Comparison of ENCODE assay signal across 1 cellular context in the genomic region with DNA sequence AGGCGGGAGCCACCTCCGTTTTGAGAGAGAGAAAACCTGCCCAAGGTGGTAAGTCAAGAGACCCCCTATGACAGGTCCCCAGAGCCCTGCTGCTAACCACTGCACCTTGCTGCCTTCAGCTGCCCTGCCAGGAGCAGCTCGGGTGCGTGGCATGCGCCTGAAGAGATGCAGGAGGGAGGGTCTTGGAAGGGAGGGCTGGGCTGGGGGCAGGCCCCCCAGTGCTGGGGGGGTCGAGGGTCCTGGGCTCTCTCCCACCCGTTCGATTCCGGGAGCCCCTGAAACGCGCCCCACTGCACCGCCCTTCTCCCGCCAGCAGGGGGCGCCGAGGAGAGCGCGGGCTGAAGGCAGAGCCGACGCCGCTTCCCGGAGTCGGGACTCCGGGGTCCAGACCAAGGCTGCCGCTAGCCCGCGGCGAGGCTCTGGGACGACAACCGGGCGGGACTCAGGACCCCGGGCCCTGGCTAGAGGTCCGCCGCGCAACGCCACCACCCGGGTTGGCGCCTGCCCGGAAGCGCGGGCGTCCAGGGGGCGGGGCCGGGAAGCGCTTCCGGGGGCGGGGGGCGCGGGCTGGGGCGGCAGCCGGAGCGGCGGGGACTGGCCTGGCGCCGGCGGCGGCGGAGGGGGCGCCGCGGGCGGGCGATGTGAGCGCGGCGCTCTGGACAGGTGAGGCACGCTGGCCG.
TF ChIP-seq lines count a peak whose summit lies in the region.

A gene with protein sequence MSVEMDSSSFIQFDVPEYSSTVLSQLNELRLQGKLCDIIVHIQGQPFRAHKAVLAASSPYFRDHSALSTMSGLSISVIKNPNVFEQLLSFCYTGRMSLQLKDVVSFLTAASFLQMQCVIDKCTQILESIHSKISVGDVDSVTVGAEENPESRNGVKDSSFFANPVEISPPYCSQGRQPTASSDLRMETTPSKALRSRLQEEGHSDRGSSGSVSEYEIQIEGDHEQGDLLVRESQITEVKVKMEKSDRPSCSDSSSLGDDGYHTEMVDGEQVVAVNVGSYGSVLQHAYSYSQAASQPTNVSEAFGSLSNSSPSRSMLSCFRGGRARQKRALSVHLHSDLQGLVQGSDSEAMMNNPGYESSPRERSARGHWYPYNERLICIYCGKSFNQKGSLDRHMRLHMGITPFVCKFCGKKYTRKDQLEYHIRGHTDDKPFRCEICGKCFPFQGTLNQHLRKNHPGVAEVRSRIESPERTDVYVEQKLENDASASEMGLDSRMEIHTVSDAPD (plus strand): TSS at position 563 of the 680 bp plus-strand sequence. CDS start 18,761 bp downstream, outside the sequence.

TF ChIP-seq in GM12878, 131 proteins besides CTCF, POLR2A, EP300 and RAD21 (continued from another document and continues in another):
- TF ChIP-seq EZH2 (IDR thresholded peaks at IDR 0.05; ENCODE audit: borderline replicate concordance, control insufficient read depth, low read depth, low read length): no peak
- no peak for TF ChIP-seq NFIC (IDR thresholded peaks at IDR 0.05; ENCODE audit: low read depth, low read length)
- TF ChIP-seq, protein P1, sequence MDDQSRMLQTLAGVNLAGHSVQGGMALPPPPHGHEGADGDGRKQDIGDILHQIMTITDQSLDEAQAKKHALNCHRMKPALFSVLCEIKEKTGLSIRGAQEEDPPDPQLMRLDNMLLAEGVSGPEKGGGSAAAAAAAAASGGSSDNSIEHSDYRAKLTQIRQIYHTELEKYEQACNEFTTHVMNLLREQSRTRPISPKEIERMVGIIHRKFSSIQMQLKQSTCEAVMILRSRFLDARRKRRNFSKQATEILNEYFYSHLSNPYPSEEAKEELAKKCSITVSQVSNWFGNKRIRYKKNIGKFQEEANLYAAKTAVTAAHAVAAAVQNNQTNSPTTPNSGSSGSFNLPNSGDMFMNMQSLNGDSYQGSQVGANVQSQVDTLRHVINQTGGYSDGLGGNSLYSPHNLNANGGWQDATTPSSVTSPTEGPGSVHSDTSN (IDR thresholded peaks at IDR 0.05; ENCODE audit: insufficient replicate concordance, low read depth, low read length): no peak
- TF ChIP-seq, protein P2, sequence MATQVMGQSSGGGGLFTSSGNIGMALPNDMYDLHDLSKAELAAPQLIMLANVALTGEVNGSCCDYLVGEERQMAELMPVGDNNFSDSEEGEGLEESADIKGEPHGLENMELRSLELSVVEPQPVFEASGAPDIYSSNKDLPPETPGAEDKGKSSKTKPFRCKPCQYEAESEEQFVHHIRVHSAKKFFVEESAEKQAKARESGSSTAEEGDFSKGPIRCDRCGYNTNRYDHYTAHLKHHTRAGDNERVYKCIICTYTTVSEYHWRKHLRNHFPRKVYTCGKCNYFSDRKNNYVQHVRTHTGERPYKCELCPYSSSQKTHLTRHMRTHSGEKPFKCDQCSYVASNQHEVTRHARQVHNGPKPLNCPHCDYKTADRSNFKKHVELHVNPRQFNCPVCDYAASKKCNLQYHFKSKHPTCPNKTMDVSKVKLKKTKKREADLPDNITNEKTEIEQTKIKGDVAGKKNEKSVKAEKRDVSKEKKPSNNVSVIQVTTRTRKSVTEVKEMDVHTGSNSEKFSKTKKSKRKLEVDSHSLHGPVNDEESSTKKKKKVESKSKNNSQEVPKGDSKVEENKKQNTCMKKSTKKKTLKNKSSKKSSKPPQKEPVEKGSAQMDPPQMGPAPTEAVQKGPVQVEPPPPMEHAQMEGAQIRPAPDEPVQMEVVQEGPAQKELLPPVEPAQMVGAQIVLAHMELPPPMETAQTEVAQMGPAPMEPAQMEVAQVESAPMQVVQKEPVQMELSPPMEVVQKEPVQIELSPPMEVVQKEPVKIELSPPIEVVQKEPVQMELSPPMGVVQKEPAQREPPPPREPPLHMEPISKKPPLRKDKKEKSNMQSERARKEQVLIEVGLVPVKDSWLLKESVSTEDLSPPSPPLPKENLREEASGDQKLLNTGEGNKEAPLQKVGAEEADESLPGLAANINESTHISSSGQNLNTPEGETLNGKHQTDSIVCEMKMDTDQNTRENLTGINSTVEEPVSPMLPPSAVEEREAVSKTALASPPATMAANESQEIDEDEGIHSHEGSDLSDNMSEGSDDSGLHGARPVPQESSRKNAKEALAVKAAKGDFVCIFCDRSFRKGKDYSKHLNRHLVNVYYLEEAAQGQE (IDR thresholded peaks at IDR 0.05; ENCODE audit: low read depth, low read length): no peak
- TF ChIP-seq CEBPB (IDR thresholded peaks at IDR 0.05; ENCODE audit: borderline replicate concordance in 1 of 2, low read depth in 2 of 2, low read length in 2 of 2): no peak
- no peak for TF ChIP-seq SREBF2 (IDR thresholded peaks at IDR 0.05; ENCODE audit: low read length)
- no peak for TF ChIP-seq TARDBP (IDR thresholded peaks at IDR 0.05; ENCODE audit: borderline replicate concordance)
- TF ChIP-seq FOXK2 (IDR thresholded peaks at IDR 0.05): no peak
- 0 out of 2 replicates have a peak, but pooled peaks have one; percentile 31 for TF ChIP-seq ZNF217 (IDR thresholded peaks at IDR 0.05)
- no peak for TF ChIP-seq CBFB (IDR thresholded peaks at IDR 0.05; ENCODE audit: low read depth)
- TF ChIP-seq KLF5 (IDR thresholded peaks at IDR 0.05; ENCODE audit: partially characterized antibody): no peak
- TF ChIP-seq IRF4 (IDR thresholded peaks at IDR 0.05; ENCODE audit: low read depth, low read length): no peak
- TF ChIP-seq BMI1 (IDR thresholded peaks at IDR 0.05; ENCODE audit: borderline replicate concordance): no peak
- TF ChIP-seq, protein P3, sequence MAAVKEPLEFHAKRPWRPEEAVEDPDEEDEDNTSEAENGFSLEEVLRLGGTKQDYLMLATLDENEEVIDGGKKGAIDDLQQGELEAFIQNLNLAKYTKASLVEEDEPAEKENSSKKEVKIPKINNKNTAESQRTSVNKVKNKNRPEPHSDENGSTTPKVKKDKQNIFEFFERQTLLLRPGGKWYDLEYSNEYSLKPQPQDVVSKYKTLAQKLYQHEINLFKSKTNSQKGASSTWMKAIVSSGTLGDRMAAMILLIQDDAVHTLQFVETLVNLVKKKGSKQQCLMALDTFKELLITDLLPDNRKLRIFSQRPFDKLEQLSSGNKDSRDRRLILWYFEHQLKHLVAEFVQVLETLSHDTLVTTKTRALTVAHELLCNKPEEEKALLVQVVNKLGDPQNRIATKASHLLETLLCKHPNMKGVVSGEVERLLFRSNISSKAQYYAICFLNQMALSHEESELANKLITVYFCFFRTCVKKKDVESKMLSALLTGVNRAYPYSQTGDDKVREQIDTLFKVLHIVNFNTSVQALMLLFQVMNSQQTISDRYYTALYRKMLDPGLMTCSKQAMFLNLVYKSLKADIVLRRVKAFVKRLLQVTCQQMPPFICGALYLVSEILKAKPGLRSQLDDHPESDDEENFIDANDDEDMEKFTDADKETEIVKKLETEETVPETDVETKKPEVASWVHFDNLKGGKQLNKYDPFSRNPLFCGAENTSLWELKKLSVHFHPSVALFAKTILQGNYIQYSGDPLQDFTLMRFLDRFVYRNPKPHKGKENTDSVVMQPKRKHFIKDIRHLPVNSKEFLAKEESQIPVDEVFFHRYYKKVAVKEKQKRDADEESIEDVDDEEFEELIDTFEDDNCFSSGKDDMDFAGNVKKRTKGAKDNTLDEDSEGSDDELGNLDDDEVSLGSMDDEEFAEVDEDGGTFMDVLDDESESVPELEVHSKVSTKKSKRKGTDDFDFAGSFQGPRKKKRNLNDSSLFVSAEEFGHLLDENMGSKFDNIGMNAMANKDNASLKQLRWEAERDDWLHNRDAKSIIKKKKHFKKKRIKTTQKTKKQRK (IDR thresholded peaks at IDR 0.05; ENCODE audit: low read depth, low read length): no peak
- TF ChIP-seq, protein P4, sequence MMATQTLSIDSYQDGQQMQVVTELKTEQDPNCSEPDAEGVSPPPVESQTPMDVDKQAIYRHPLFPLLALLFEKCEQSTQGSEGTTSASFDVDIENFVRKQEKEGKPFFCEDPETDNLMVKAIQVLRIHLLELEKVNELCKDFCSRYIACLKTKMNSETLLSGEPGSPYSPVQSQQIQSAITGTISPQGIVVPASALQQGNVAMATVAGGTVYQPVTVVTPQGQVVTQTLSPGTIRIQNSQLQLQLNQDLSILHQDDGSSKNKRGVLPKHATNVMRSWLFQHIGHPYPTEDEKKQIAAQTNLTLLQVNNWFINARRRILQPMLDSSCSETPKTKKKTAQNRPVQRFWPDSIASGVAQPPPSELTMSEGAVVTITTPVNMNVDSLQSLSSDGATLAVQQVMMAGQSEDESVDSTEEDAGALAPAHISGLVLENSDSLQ (IDR thresholded peaks at IDR 0.05): no peak
- TF ChIP-seq ESRRA (IDR thresholded peaks at IDR 0.05; ENCODE audit: low read length): no peak
- TF ChIP-seq, protein P5, sequence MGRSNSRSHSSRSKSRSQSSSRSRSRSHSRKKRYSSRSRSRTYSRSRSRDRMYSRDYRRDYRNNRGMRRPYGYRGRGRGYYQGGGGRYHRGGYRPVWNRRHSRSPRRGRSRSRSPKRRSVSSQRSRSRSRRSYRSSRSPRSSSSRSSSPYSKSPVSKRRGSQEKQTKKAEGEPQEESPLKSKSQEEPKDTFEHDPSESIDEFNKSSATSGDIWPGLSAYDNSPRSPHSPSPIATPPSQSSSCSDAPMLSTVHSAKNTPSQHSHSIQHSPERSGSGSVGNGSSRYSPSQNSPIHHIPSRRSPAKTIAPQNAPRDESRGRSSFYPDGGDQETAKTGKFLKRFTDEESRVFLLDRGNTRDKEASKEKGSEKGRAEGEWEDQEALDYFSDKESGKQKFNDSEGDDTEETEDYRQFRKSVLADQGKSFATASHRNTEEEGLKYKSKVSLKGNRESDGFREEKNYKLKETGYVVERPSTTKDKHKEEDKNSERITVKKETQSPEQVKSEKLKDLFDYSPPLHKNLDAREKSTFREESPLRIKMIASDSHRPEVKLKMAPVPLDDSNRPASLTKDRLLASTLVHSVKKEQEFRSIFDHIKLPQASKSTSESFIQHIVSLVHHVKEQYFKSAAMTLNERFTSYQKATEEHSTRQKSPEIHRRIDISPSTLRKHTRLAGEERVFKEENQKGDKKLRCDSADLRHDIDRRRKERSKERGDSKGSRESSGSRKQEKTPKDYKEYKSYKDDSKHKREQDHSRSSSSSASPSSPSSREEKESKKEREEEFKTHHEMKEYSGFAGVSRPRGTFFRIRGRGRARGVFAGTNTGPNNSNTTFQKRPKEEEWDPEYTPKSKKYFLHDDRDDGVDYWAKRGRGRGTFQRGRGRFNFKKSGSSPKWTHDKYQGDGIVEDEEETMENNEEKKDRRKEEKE (IDR thresholded peaks at IDR 0.05): no peak
- TF ChIP-seq CBX5 (IDR thresholded peaks at IDR 0.05; ENCODE audit: low read depth): no peak
- no peak for TF ChIP-seq ATF7 (IDR thresholded peaks at IDR 0.05; ENCODE audit: low read depth)
- 0 out of 2 replicates have a peak, but pooled peaks have one; percentile 8 for TF ChIP-seq TCF12 (IDR thresholded peaks at IDR 0.05; ENCODE audit: low read depth, low read length)
- TF ChIP-seq, protein P6, sequence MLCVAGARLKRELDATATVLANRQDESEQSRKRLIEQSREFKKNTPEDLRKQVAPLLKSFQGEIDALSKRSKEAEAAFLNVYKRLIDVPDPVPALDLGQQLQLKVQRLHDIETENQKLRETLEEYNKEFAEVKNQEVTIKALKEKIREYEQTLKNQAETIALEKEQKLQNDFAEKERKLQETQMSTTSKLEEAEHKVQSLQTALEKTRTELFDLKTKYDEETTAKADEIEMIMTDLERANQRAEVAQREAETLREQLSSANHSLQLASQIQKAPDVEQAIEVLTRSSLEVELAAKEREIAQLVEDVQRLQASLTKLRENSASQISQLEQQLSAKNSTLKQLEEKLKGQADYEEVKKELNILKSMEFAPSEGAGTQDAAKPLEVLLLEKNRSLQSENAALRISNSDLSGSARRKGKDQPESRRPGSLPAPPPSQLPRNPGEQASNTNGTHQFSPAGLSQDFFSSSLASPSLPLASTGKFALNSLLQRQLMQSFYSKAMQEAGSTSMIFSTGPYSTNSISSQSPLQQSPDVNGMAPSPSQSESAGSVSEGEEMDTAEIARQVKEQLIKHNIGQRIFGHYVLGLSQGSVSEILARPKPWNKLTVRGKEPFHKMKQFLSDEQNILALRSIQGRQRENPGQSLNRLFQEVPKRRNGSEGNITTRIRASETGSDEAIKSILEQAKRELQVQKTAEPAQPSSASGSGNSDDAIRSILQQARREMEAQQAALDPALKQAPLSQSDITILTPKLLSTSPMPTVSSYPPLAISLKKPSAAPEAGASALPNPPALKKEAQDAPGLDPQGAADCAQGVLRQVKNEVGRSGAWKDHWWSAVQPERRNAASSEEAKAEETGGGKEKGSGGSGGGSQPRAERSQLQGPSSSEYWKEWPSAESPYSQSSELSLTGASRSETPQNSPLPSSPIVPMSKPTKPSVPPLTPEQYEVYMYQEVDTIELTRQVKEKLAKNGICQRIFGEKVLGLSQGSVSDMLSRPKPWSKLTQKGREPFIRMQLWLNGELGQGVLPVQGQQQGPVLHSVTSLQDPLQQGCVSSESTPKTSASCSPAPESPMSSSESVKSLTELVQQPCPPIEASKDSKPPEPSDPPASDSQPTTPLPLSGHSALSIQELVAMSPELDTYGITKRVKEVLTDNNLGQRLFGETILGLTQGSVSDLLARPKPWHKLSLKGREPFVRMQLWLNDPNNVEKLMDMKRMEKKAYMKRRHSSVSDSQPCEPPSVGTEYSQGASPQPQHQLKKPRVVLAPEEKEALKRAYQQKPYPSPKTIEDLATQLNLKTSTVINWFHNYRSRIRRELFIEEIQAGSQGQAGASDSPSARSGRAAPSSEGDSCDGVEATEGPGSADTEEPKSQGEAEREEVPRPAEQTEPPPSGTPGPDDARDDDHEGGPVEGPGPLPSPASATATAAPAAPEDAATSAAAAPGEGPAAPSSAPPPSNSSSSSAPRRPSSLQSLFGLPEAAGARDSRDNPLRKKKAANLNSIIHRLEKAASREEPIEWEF (IDR thresholded peaks at IDR 0.05; ENCODE audit: insufficient replicate concordance, low read depth, low read length): no peak
- no peak for TF ChIP-seq KDM1A (IDR thresholded peaks at IDR 0.05; ENCODE audit: borderline replicate concordance)
- TF ChIP-seq, protein P7, sequence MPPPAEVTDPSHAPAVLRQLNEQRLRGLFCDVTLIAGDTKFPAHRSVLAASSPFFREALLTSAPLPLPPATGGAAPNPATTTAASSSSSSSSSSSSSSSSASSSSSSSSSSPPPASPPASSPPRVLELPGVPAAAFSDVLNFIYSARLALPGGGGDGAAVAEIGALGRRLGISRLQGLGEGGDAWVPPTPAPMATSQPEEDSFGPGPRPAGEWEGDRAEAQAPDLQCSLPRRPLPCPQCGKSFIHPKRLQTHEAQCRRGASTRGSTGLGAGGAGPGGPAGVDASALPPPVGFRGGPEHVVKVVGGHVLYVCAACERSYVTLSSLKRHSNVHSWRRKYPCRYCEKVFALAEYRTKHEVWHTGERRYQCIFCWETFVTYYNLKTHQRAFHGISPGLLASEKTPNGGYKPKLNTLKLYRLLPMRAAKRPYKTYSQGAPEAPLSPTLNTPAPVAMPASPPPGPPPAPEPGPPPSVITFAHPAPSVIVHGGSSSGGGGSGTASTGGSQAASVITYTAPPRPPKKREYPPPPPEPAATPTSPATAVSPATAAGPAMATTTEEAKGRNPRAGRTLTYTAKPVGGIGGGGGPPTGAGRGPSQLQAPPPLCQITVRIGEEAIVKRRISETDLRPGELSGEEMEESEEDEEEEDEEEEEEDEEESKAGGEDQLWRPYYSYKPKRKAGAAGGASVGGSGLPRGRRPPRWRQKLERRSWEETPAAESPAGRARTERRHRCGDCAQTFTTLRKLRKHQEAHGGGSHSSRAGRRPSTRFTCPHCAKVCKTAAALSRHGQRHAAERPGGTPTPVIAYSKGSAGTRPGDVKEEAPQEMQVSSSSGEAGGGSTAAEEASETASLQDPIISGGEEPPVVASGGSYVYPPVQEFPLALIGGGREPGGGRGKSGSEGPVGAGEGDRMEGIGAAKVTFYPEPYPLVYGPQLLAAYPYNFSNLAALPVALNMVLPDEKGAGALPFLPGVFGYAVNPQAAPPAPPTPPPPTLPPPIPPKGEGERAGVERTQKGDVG (CRISPR knock-in tag; IDR thresholded peaks at IDR 0.05): no peak
- no peak for TF ChIP-seq EED (IDR thresholded peaks at IDR 0.05; ENCODE audit: low read depth)
- no peak for TF ChIP-seq YBX1 (IDR thresholded peaks at IDR 0.05)
- peak; percentile 61 for TF ChIP-seq DPF2 (IDR thresholded peaks at IDR 0.05)
- TF ChIP-seq TBL1XR1 (IDR thresholded peaks at IDR 0.05; ENCODE audit: low read depth, low read length): no peak
- TF ChIP-seq RUNX3 (IDR thresholded peaks at IDR 0.05; ENCODE audit: low read length): no peak
- no peak for TF ChIP-seq ZNF274 (IDR thresholded peaks at IDR 0.05; ENCODE audit: insufficient read depth, insufficient read length)
- no peak for TF ChIP-seq NFYA (IDR thresholded peaks at IDR 0.05; ENCODE audit: borderline replicate concordance, low read depth, low read length)
- no peak for TF ChIP-seq JUND (IDR thresholded peaks at IDR 0.05; ENCODE audit: low read depth, low read length)
